ENCODE assay signal across 1 cellular context in genomic region chr12:101407438-101408345, GRCh38.
TF ChIP-seq lines count a peak whose summit lies in the region.

ARL1 (minus strand) TSS chr12:101407772; CDS start chr12:101407645, 127 bp downstream.

TF ChIP-seq in HepG2, 621 proteins besides CTCF, POLR2A, EP300 and RAD21 (continued from another document and continues in another):
- TF ChIP-seq PATZ1 (CRISPR knock-in tag; IDR thresholded peaks at IDR 0.05) (peak; percentile 58), ZSCAN9 (CRISPR knock-in tag; IDR thresholded peaks at IDR 0.05; ENCODE audit: borderline replicate concordance) (peak; percentile 24; the same call in 1 of the 2 replicates), ZNF564 (CRISPR knock-in tag; IDR thresholded peaks at IDR 0.05) (peak; percentile 26; the same call in 1 of the 2 replicates), TAF15 (IDR thresholded peaks at IDR 0.05; ENCODE audit: low read depth, low read length, poor library complexity, severe bottlenecking) (peak; percentile 31), POLR2AphosphoS5 (IDR thresholded peaks at IDR 0.05; ENCODE audit: low read depth, low read length) (peak; percentile 80), RXRA (CRISPR knock-in tag; IDR thresholded peaks at IDR 0.05) (peak; percentile 29; the same call in 1 of the 2 replicates), KDM2A (CRISPR knock-in tag; IDR thresholded peaks at IDR 0.05; ENCODE audit: borderline replicate concordance, low read depth) (peak; percentile 86), IKZF4 (CRISPR knock-in tag; IDR thresholded peaks at IDR 0.05; ENCODE audit: borderline replicate concordance, low read depth, not compliant biosample characterization) (peak; percentile 60), USF2 (IDR thresholded peaks at IDR 0.05; ENCODE audit: low read depth, low read length) (no peak), USF2 (CRISPR knock-in tag; IDR thresholded peaks at IDR 0.05; ENCODE audit: borderline replicate concordance) (no peak), ZNF709 (CRISPR knock-in tag; IDR thresholded peaks at IDR 0.05) (peak; percentile 92), REL (CRISPR knock-in tag; conservative IDR thresholded peaks at IDR 0.05) (peak; percentile 89; the same call in 1 of the 2 replicates), ZNF329 (CRISPR knock-in tag; IDR thresholded peaks at IDR 0.05; ENCODE audit: low read depth) (0 out of 2 replicates have a peak, but pooled peaks have one; percentile 9), PLRG1 (conservative IDR thresholded peaks at IDR 0.05) (no peak), CSRNP1 (CRISPR knock-in tag; IDR thresholded peaks at IDR 0.05) (no peak; the same call in 1 of the 2 replicates), ZBTB3 (CRISPR knock-in tag; IDR thresholded peaks at IDR 0.05; ENCODE audit: borderline replicate concordance, low read depth) (no peak), KLF16 (CRISPR knock-in tag; IDR thresholded peaks at IDR 0.05) (0 out of 4 replicates have a peak, but pooled peaks of 1 of the 2 experiments have one; percentile 76), ZNF850 (CRISPR knock-in tag; conservative IDR thresholded peaks at IDR 0.05) (no peak), ZNF253 (CRISPR knock-in tag; IDR thresholded peaks at IDR 0.05; ENCODE audit: borderline replicate concordance) (0 out of 2 replicates have a peak, but pooled peaks have one; percentile 8), ZNF121 (CRISPR knock-in tag; IDR thresholded peaks at IDR 0.05) (0 out of 2 replicates have a peak, but pooled peaks have one; percentile 23), KDM1A (CRISPR knock-in tag; IDR thresholded peaks at IDR 0.05) (no peak), KAT8 (CRISPR knock-in tag; IDR thresholded peaks at IDR 0.05) (peak; percentile 88), MAFK (conservative IDR thresholded peaks at IDR 0.05 in 1 of 2, IDR thresholded peaks at IDR 0.05 in 1 of 2; ENCODE audit: low read length in 2 of 2) (no peak), ZFY (CRISPR knock-in tag; IDR thresholded peaks at IDR 0.05) (peak; percentile 89), MLXIP (CRISPR knock-in tag; IDR thresholded peaks at IDR 0.05; ENCODE audit: borderline replicate concordance) (peak; percentile 73; the same call in 1 of the 2 replicates), PHF20 (CRISPR knock-in tag; IDR thresholded peaks at IDR 0.05) (peak; percentile 77), ZNF589 (CRISPR knock-in tag; conservative IDR thresholded peaks at IDR 0.05) (peak; percentile 65), HDAC1 (CRISPR knock-in tag; IDR thresholded peaks at IDR 0.05) (peak; percentile 64), ZC3H4 (CRISPR knock-in tag; IDR thresholded peaks at IDR 0.05; ENCODE audit: borderline replicate concordance) (no peak), HNF4G (IDR thresholded peaks at IDR 0.05; ENCODE audit: borderline replicate concordance, low read depth, low read length) (0 out of 2 replicates have a peak, but pooled peaks have one; percentile 1), HNF4G (CRISPR knock-in tag; IDR thresholded peaks at IDR 0.05; ENCODE audit: borderline replicate concordance, low read depth) (no peak), KDM6A (CRISPR knock-in tag; IDR thresholded peaks at IDR 0.05; ENCODE audit: low read depth) (no peak), ADNP (CRISPR knock-in tag; IDR thresholded peaks at IDR 0.05) (no peak; the same call in 1 of the 2 replicates), ONECUT2 (CRISPR knock-in tag; IDR thresholded peaks at IDR 0.05) (peak; percentile 51; the same call in 1 of the 2 replicates), ZHX1 (CRISPR knock-in tag; IDR thresholded peaks at IDR 0.05; ENCODE audit: low read depth) (peak; percentile 29; the same call in 1 of the 2 replicates), ZNF574 (CRISPR knock-in tag; IDR thresholded peaks at IDR 0.05) (peak; percentile 87), ZNF180 (CRISPR knock-in tag; IDR thresholded peaks at IDR 0.05; ENCODE audit: borderline replicate concordance, low read depth) (no peak), FOSL2 (CRISPR knock-in tag; IDR thresholded peaks at IDR 0.05) (peak; percentile 68), ZBTB46 (CRISPR knock-in tag; IDR thresholded peaks at IDR 0.05; ENCODE audit: borderline replicate concordance) (no peak), MAX (IDR thresholded peaks at IDR 0.05) (peak; percentile 91), TMF1 (CRISPR knock-in tag; IDR thresholded peaks at IDR 0.05; ENCODE audit: low read depth) (no peak), RFX5 (IDR thresholded peaks at IDR 0.05; ENCODE audit: low read depth, low read length) (peak; percentile 33; the same call in 1 of the 2 replicates), ZNF274 (CRISPR knock-in tag; IDR thresholded peaks at IDR 0.05) (peak; percentile 88), ELF1 (CRISPR knock-in tag; IDR thresholded peaks at IDR 0.05) (0 out of 2 replicates have a peak, but pooled peaks have one; percentile 20), ZBTB43 (CRISPR knock-in tag; conservative IDR thresholded peaks at IDR 0.05) (peak; percentile 70; the same call in 1 of the 2 replicates), CREM (IDR thresholded peaks at IDR 0.05) (peak; percentile 84), CREM (CRISPR knock-in tag; IDR thresholded peaks at IDR 0.05) (0 out of 2 replicates have a peak, but pooled peaks have one; percentile 3)
